12 cellular contexts compared by ENCODE assay signal in genomic region chr4:153159728-153160221, GRCh38. TPM values are rescaled to one million over a fixed set of nuclear protein-coding genes. Genes with fewer than 3 reads are reported as not detected.
DNase-seq lines count a peak whose midpoint lies in the region; ATAC-seq, FAIRE-seq and TF ChIP-seq lines count a peak whose summit lies in the region.
"Had no signal": no experiment of that assay in that cellular context is flagged by ENCODE, and none has a peak within 500 bp of the region (broad histone marks: within the 10 kb centered on the region; RNA-seq: fewer than 3 reads in every experiment).

No MANE protein-coding gene starts in this region.

- H3K79me2 ChIP-seq in keratinocyte (ENCODE audit: control insufficient read depth, insufficient read depth, low read length) = no peaks in the 10 kb centered on the region

- 0 out of 2 replicates have a peak, but pooled peaks cover 2% of the 10 kb centered on the region for H3K4me1 ChIP-seq in IMR-90 (ENCODE audit: control insufficient read depth, insufficient read depth, low read length)
- no peaks in the 10 kb centered on the region for H3K4me1 ChIP-seq in keratinocyte (ENCODE audit: control insufficient read depth, extremely low read depth, insufficient read depth, low read length)

- H2BK120ac ChIP-seq in IMR-90 (ENCODE audit: low read depth, low read length) = no peak overlapping the region

- POLR2A ChIA-PET in IMR-90 (lab: Charles Lee; ENCODE audit: unreplicated experiment) = interaction anchor here (0.6 kb wide), 1 partner anchor 1432 kb away, joined by 4 read pairs; no protein-coding TSS in a partner anchor

- in situ Hi-C loops in IMR-90 (cut with MboI; ENCODE audit: low sequenced_read_pairs) = no loop called here

- no peak overlapping the region for H3K18ac ChIP-seq in IMR-90 (ENCODE audit: low read depth, low read length)

- H3K27ac ChIP-seq in IMR-90 (ENCODE audit: insufficient read depth, low read length) = no peak overlapping the region
- H3K27ac ChIP-seq in keratinocyte (ENCODE audit: control insufficient read depth, insufficient read depth, low read length) = no peak overlapping the region
- H3K27ac ChIP-seq: cardiac muscle cell, transverse colon had no signal

- H4K8ac ChIP-seq in IMR-90 (ENCODE audit: low read depth in 2 of 2, low read length in 2 of 2) = no peak overlapping the region

- no peak overlapping the region for H2BK5ac ChIP-seq in IMR-90 (ENCODE audit: low read depth, low read length, poor library complexity, severe bottlenecking)

- CTCF ChIA-PET in IMR-90 (lab: Yijun Ruan, JAX) = interaction anchor here (0.6 to 3.0 kb wide), 5 partner anchors 11 to 47 kb away, joined by 3 to 13 read pairs (median 3); no protein-coding TSS in a partner anchor

- H3K27me3 ChIP-seq in IMR-90 (ENCODE audit: control insufficient read depth, insufficient read depth, low read length) (peaks cover 3% of the 10 kb centered on the region), keratinocyte (ENCODE audit: control insufficient read depth, extremely low read depth, insufficient read depth, low read length) (peaks cover 24% of the 10 kb centered on the region)
- H3K27me3 ChIP-seq: transverse colon had no signal

- peak; percentile 72 for ATAC-seq in IMR-90 (ENCODE audit: low read depth)
- ATAC-seq in GM21381 (IDR thresholded peaks at IDR 0.05; ENCODE audit: unreplicated experiment) = no peak

- TF ChIP-seq POLR2A in IMR-90 (IDR thresholded peaks at IDR 0.05; ENCODE audit: low read depth, low read length) = no peak

- H3K4me2 ChIP-seq in IMR-90 (ENCODE audit: low read depth, low read length) = peak overlapping the region; percentile 4
- no peak overlapping the region for H3K4me2 ChIP-seq in keratinocyte (ENCODE audit: control insufficient read depth, extremely low read depth, insufficient read depth, low read depth, low read length)

- H2BK20ac ChIP-seq in IMR-90 (ENCODE audit: low read depth, low read length) = no peak overlapping the region

- H3K4ac ChIP-seq in IMR-90 (ENCODE audit: low read depth, low read length) = no peak overlapping the region

- H2BK15ac ChIP-seq in IMR-90 (ENCODE audit: low read depth, low read length) = no peak overlapping the region

- no peak overlapping the region for H4K91ac ChIP-seq in IMR-90 (ENCODE audit: insufficient read depth, low read depth, low read length)

- H3K4me3 ChIP-seq in IMR-90 (ENCODE audit: insufficient read depth, low read depth, low read length) (no peak overlapping the region), keratinocyte (ENCODE audit: control insufficient read depth in 2 of 3, extremely low read depth in 1 of 3, insufficient read depth in 2 of 3, low read depth in 1 of 3, low read length in 3 of 3) (no peak overlapping the region)
- H3K4me3 ChIP-seq: cardiac muscle cell, transverse colon had no signal

- H2AFZ ChIP-seq in IMR-90 (replicated peaks; ENCODE audit: low read length, poor library complexity) (no peak overlapping the region), keratinocyte (ENCODE audit: control insufficient read depth, low read length) (no peak overlapping the region)

- no TSS peak for BruUV-seq in IMR-90 (replicated peaks; lab: Mats Ljungman, UMichigan)

- no peak overlapping the region for H2AK9ac ChIP-seq in IMR-90 (replicated peaks; ENCODE audit: low read depth, low read length, poor library complexity)

- no peak overlapping the region for H3K23ac ChIP-seq in IMR-90 (ENCODE audit: low read depth, low read length)

- H4K5ac ChIP-seq in IMR-90 (ENCODE audit: low read depth, low read length) = no peak overlapping the region

- no peak overlapping the region for H3K56ac ChIP-seq in IMR-90 (ENCODE audit: extremely low read depth, insufficient read depth, low read length)

- dilution Hi-C loops in IMR-90 (cut with HindIII; ENCODE audit: low sequenced_read_pairs, unreplicated experiment) (no loop called here), keratinocyte (cut with MboI; ENCODE audit: extremely low pct_ligation_motif_present, low sequenced_read_pairs) (no loop called here)

- no peak for TF ChIP-seq RAD21 in IMR-90 (IDR thresholded peaks at IDR 0.05; ENCODE audit: low read length)

- H2AK5ac ChIP-seq in IMR-90 (ENCODE audit: low read depth, low read length) = no peak overlapping the region

- WGBS in IMR-90 (ENCODE audit: extremely low coverage in 2 of 2, insufficient read length in 1 of 2), 2 experiments = no CpG with 5 or more reads among the region's 5 CpGs

- FAIRE-seq in keratinocyte (lab: Jason Lieb, UNC) = peak; percentile 34

- intact Hi-C loops in IMR-90 (cut with micrococcal nuclease) = no loop called here

- H3K9ac ChIP-seq in IMR-90 (ENCODE audit: low read depth, low read length) (no peak overlapping the region), keratinocyte (ENCODE audit: control insufficient read depth, extremely low read depth, insufficient read depth, low read length) (no peak overlapping the region)

- TF ChIP-seq CTCF in IMR-90 (conservative IDR thresholded peaks at IDR 0.05; ENCODE audit: low read depth, low read length) (no peak), keratinocyte (optimal IDR thresholded peaks at IDR 0.05 in 1 of 3, IDR thresholded peaks at IDR 0.05 in 1 of 3, conservative IDR thresholded peaks at IDR 0.05 in 1 of 3; ENCODE audit: extremely low read depth in 1 of 3, insufficient read depth in 2 of 3, low read length in 3 of 3) (no peak)

- H4K20me1 ChIP-seq in IMR-90 (ENCODE audit: insufficient read depth, low read length) (no peaks in the 10 kb centered on the region), keratinocyte (ENCODE audit: control insufficient read depth, extremely low read depth, insufficient read depth, low read length) (no peaks in the 10 kb centered on the region)

- no peaks in the 10 kb centered on the region for H3K9me3 ChIP-seq in IMR-90 (ENCODE audit: control insufficient read depth, insufficient read depth, low read length)
- no peaks in the 10 kb centered on the region for H3K9me3 ChIP-seq in keratinocyte (ENCODE audit: control insufficient read depth, low read depth, low read length)
- H3K9me3 ChIP-seq: transverse colon had no signal

- peak; percentile 40 for DNase-seq in AG08396 (ENCODE audit: low spot score)
- DNase-seq in IMR-90 = peak; percentile 76
- peak; percentile 67 for DNase-seq in amniotic epithelial cell (ENCODE audit: low read depth)
- DNase-seq in keratinocyte (ENCODE audit: low read depth, low spot score) = no peak
- DNase-seq in germinal center (ENCODE audit: low spot score) = no peak
- no peak for DNase-seq in NCI-H69 (lab: John Stamatoyannopoulos, UW)
- DNase-seq in SW480 (ENCODE audit: low spot score) = no peak
- DNase-seq: activated CD4-positive, CD25-positive, alpha-beta regulatory T cell; NCI-H1105 treated with DMSO at 0.1 percent for 48 hours; transverse colon had no signal

- no peaks in the 10 kb centered on the region for H3K79me1 ChIP-seq in IMR-90 (ENCODE audit: low read depth in 1 of 2, low read length in 2 of 2)

- H3K36me3 ChIP-seq in IMR-90 (ENCODE audit: control insufficient read depth, insufficient read depth, low read length) (no peaks in the 10 kb centered on the region), keratinocyte (ENCODE audit: control insufficient read depth in 2 of 2, extremely low read depth in 1 of 2, insufficient read depth in 2 of 2, low read length in 2 of 2) (no peaks in the 10 kb centered on the region)
- H3K36me3 ChIP-seq: cardiac muscle cell, transverse colon had no signal

- H3K9me1 ChIP-seq in IMR-90 (ENCODE audit: insufficient read depth, low read length) = peaks cover 6% of the 10 kb centered on the region; the same call in 1 of the 2 replicates
- no peaks in the 10 kb centered on the region for H3K9me1 ChIP-seq in keratinocyte (ENCODE audit: control insufficient read depth, extremely low read depth, insufficient read depth, low read length)

- H3K14ac ChIP-seq in IMR-90 (replicated peaks; ENCODE audit: low read depth, low read length) = no peak overlapping the region

TF ChIP-seq in IMR-90, 13 proteins besides CTCF, POLR2A, EP300 and RAD21:
- no peak for TF ChIP-seq MAZ (IDR thresholded peaks at IDR 0.05; ENCODE audit: borderline replicate concordance, low read depth, low read length)
- peak; percentile 5; the same call in 1 of the 2 replicates for TF ChIP-seq CEBPB (IDR thresholded peaks at IDR 0.05; ENCODE audit: low read depth, low read length)
- TF ChIP-seq MAFK (IDR thresholded peaks at IDR 0.05; ENCODE audit: low read depth, low read length) = peak; percentile 30; the same call in 1 of the 2 replicates

RNA-seq across cellular contexts. Expression of gene TRIM2, which starts 44.5 kb away (rescaled TPM):
- 52.2 and 64.2 TPM in 2 replicates for total RNA-seq in IMR-90 (2012; rRNA removed)
- polyA plus RNA-seq in IMR-90 (2012; rRNA removed) (15.9 and 16.0 TPM in 2 replicates), keratinocyte (9.0 to 12.2 TPM (median 10.6 TPM) in 3 replicates)
- polyA plus RNA-seq in IMR-90 (2012; cell fraction: cytosol; rRNA removed) = 6.7 and 14.0 TPM in 2 replicates
- polyA plus RNA-seq in IMR-90 (2012; cell fraction: nucleus; rRNA removed; ENCODE audit: low replicate concordance) = 19.2 and 24.1 TPM in 2 replicates
- polyA plus RNA-seq in keratinocyte (2011; ENCODE audit: low read depth) = 1.9 TPM
- 7.8 and 11.6 TPM in 2 replicates for polyA plus RNA-seq in keratinocyte (2011; cell fraction: cytosol; rRNA removed)
- polyA plus RNA-seq in keratinocyte (2011; cell fraction: nucleus; rRNA removed) = 11.4 and 12.4 TPM in 2 replicates
- polyA plus RNA-seq in keratinocyte (2012; ENCODE audit: low replicate concordance) = 5.1 and 7.5 TPM in 2 replicates
- 29.5 to 42.4 TPM (median 38.2 TPM) in 3 replicates for polyA minus RNA-seq in keratinocyte
- 28.0 TPM for polyA minus RNA-seq in keratinocyte (2011; cell fraction: cytosol; rRNA and poly(A)+ RNA removed)
- polyA minus RNA-seq in keratinocyte (2011; cell fraction: nucleus; rRNA and poly(A)+ RNA removed) = 26.3 and 37.5 TPM in 2 replicates

Comparison
In these comparisons a context has a peak if more than half of its experiments do, and no peak if none do; other contexts are left out.
1. DNase-seq: peak in AG08396 (single experiment), IMR-90 (single experiment) and amniotic epithelial cell (single experiment); none in keratinocyte (single experiment), germinal center (single experiment), NCI-H69 (single experiment) and SW480 (single experiment).